ENCODE assay signal across 23 cellular contexts in genomic region chr15:64029633-64030032, GRCh38. TPM values are rescaled to one million over a fixed set of nuclear protein-coding genes. Genes with fewer than 3 reads are reported as not detected.
DNase-seq lines count a peak whose midpoint lies in the region; ATAC-seq lines count a peak whose summit lies in the region.
"Had no signal": no experiment of that assay in that cellular context is flagged by ENCODE, and none has a peak within 500 bp of the region (broad histone marks: within the 10 kb centered on the region; RNA-seq: fewer than 3 reads in every experiment).

No MANE protein-coding gene starts in this region.

- H3K9me3 Mint-ChIP-seq in activated CD4-positive, alpha-beta T cell treated with anti-CD3 and anti-CD28 coated beads for 36 hours (ENCODE audit: low read depth) = no peaks in the 10 kb centered on the region
- H3K9me3 Mint-ChIP-seq in activated naive CD8-positive, alpha-beta T cell treated with anti-CD3 and anti-CD28 coated beads, Interleukin-2, amount 10 ng/mL, durations not matched to agents 7 days and 5 days = no peaks in the 10 kb centered on the region
- H3K9me3 Mint-ChIP-seq in naive thymus-derived CD4-positive, alpha-beta T cell = peaks cover 0 to 2% (median 0%) of the 10 kb centered on the region in 11 donors
- H3K9me3 Mint-ChIP-seq in stimulated activated naive CD8-positive, alpha-beta T cell treated with anti-CD3 and anti-CD28 coated beads, Interleukin-15, amount 100 ng/mL, for 72 hours = no peaks in the 10 kb centered on the region
- H3K9me3 Mint-ChIP-seq: natural killer cell had no signal

- H3K4me3 ChIP-seq in naive thymus-derived CD4-positive, alpha-beta T cell (ENCODE audit: low read length) = no peak overlapping the region
- H3K4me3 ChIP-seq: coronary artery, K562, MG63, sigmoid colon, thyroid gland had no signal

- POLR2A ChIA-PET in activated CD4-positive, alpha-beta T cell treated with anti-CD3 and anti-CD28 coated beads for 36 hours (lab: Charles Lee) = interaction anchor here (0.6 kb wide), 1 partner anchor 268 kb away, joined by 4 read pairs; no protein-coding TSS in a partner anchor
- POLR2A ChIA-PET in activated naive CD8-positive, alpha-beta T cell treated with anti-CD3 and anti-CD28 coated beads, Interleukin-2, amount 10 ng/mL, durations not matched to agents 7 days and 5 days (lab: Charles Lee) = no interaction called here
- POLR2A ChIA-PET in naive thymus-derived CD4-positive, alpha-beta T cell (lab: Charles Lee) = no interaction called here

- no peaks in the 10 kb centered on the region for H3K36me3 ChIP-seq in naive thymus-derived CD4-positive, alpha-beta T cell (ENCODE audit: control insufficient read depth in 2 of 3, insufficient read depth in 3 of 3, low read length in 3 of 3)
- H3K36me3 ChIP-seq: brain microvascular endothelial cell, MG63, sigmoid colon, thyroid gland had no signal

- H3K27ac Mint-ChIP-seq in activated CD4-positive, alpha-beta T cell treated with anti-CD3 and anti-CD28 coated beads for 36 hours = no peak overlapping the region
- H3K27ac Mint-ChIP-seq in activated naive CD8-positive, alpha-beta T cell treated with anti-CD3 and anti-CD28 coated beads, Interleukin-2, amount 10 ng/mL, durations not matched to agents 7 days and 5 days = peak overlapping the region; percentile 20
- no peak overlapping the region for H3K27ac Mint-ChIP-seq in naive thymus-derived CD4-positive, alpha-beta T cell
- H3K27ac Mint-ChIP-seq in stimulated activated naive CD8-positive, alpha-beta T cell treated with anti-CD3 and anti-CD28 coated beads, Interleukin-15, amount 100 ng/mL, for 72 hours = no peak overlapping the region

- ATAC-seq in activated CD4-positive, alpha-beta T cell treated with anti-CD3 and anti-CD28 coated beads for 36 hours = peak; percentile 36
- ATAC-seq in activated naive CD8-positive, alpha-beta T cell treated with anti-CD3 and anti-CD28 coated beads, Interleukin-2, amount 10 ng/mL, durations not matched to agents 7 days and 5 days (ENCODE audit: low read depth) = peak; percentile 63
- peak; percentile 27 for ATAC-seq in naive thymus-derived CD4-positive, alpha-beta T cell
- peak; percentile 75 for ATAC-seq in stimulated activated naive CD8-positive, alpha-beta T cell treated with anti-CD3 and anti-CD28 coated beads, Interleukin-15, amount 100 ng/mL, for 72 hours
- ATAC-seq: HCT116, K562, left cardiac atrium had no signal

- H3K36me3 Mint-ChIP-seq in activated CD4-positive, alpha-beta T cell treated with anti-CD3 and anti-CD28 coated beads for 36 hours (ENCODE audit: low read depth) = no peaks in the 10 kb centered on the region
- H3K36me3 Mint-ChIP-seq in activated naive CD8-positive, alpha-beta T cell treated with anti-CD3 and anti-CD28 coated beads, Interleukin-2, amount 10 ng/mL, durations not matched to agents 7 days and 5 days = no peaks in the 10 kb centered on the region
- peaks cover 0 to 5% (median 0%) of the 10 kb centered on the region in 5 donors for H3K36me3 Mint-ChIP-seq in naive thymus-derived CD4-positive, alpha-beta T cell
- H3K36me3 Mint-ChIP-seq: natural killer cell had no signal

- no peak overlapping the region for H3K27ac ChIP-seq in naive thymus-derived CD4-positive, alpha-beta T cell (ENCODE audit: low read depth, low read length)
- H3K27ac ChIP-seq: 22Rv1, brain microvascular endothelial cell, coronary artery, sigmoid colon, thyroid gland had no signal

- no peaks in the 10 kb centered on the region for H3K27me3 Mint-ChIP-seq in activated CD4-positive, alpha-beta T cell treated with anti-CD3 and anti-CD28 coated beads for 36 hours
- H3K27me3 Mint-ChIP-seq in activated naive CD8-positive, alpha-beta T cell treated with anti-CD3 and anti-CD28 coated beads, Interleukin-2, amount 10 ng/mL, durations not matched to agents 7 days and 5 days = peaks cover 1% of the 10 kb centered on the region
- no peaks in the 10 kb centered on the region for H3K27me3 Mint-ChIP-seq in naive thymus-derived CD4-positive, alpha-beta T cell
- H3K27me3 Mint-ChIP-seq in stimulated activated naive CD8-positive, alpha-beta T cell treated with anti-CD3 and anti-CD28 coated beads, Interleukin-15, amount 100 ng/mL, for 72 hours = no peaks in the 10 kb centered on the region

- intact Hi-C loops in activated CD4-positive, alpha-beta T cell treated with anti-CD3 and anti-CD28 coated beads for 36 hours (cut with DNase I, micrococcal nuclease) = no loop called here
- intact Hi-C loops in naive thymus-derived CD4-positive, alpha-beta T cell (cut with micrococcal nuclease) = no loop called here

- no peaks in the 10 kb centered on the region for H3K9me3 ChIP-seq in naive thymus-derived CD4-positive, alpha-beta T cell (ENCODE audit: control insufficient read depth in 2 of 3, low read length in 3 of 3)
- H3K9me3 ChIP-seq: MG63, sigmoid colon, thyroid gland had no signal

- no peaks in the 10 kb centered on the region for H3K27me3 ChIP-seq in naive thymus-derived CD4-positive, alpha-beta T cell (ENCODE audit: control insufficient read depth in 2 of 2, insufficient read depth in 2 of 2, low read length in 2 of 2)
- H3K27me3 ChIP-seq: brain microvascular endothelial cell, MG63, sigmoid colon, thyroid gland had no signal

- no peak for DNase-seq in activated CD4-positive, alpha-beta T cell treated with anti-CD3 and anti-CD28 coated beads for 36 hours
- DNase-seq in activated CD4-positive, alpha-beta T cell treated with anti-CD3 and anti-CD28 coated beads for 4 hours = no peak
- DNase-seq in activated naive CD8-positive, alpha-beta T cell treated with anti-CD3 and anti-CD28 coated beads, Interleukin-2, amount 10 ng/mL, durations not matched to agents 7 days and 5 days = no peak
- no peak for DNase-seq in naive thymus-derived CD4-positive, alpha-beta T cell
- no peak for DNase-seq in stimulated activated naive CD8-positive, alpha-beta T cell treated with anti-CD3 and anti-CD28 coated beads, Interleukin-15, amount 100 ng/mL, for 72 hours
- DNase-seq in NCI-H146 treated with DMSO at 0.1 percent for 48 hours (lab: John Stamatoyannopoulos, UW; ENCODE audit: unreplicated experiment) (no peak), RPMI8226 (no peak)
- DNase-seq in effector CD8-positive, alpha-beta T cell (lab: John Stamatoyannopoulos, UW) = no peak
- DNase-seq: brain microvascular endothelial cell, GF-D8, left cardiac atrium, mesendoderm, MG63, natural killer cell, NCI-H1417 treated with DMSO at 0.1 percent for 48 hours, NCI-H526, sigmoid colon, T1000, thyroid gland had no signal

- no peak overlapping the region for H3K4me3 Mint-ChIP-seq in activated CD4-positive, alpha-beta T cell treated with anti-CD3 and anti-CD28 coated beads for 36 hours
- no peak overlapping the region for H3K4me3 Mint-ChIP-seq in activated naive CD8-positive, alpha-beta T cell treated with anti-CD3 and anti-CD28 coated beads, Interleukin-2, amount 10 ng/mL, durations not matched to agents 7 days and 5 days
- no peak overlapping the region for H3K4me3 Mint-ChIP-seq in naive thymus-derived CD4-positive, alpha-beta T cell
- peak overlapping the region in 1 of 2 donors; percentile 19 for H3K4me3 Mint-ChIP-seq in stimulated activated naive CD8-positive, alpha-beta T cell treated with anti-CD3 and anti-CD28 coated beads, Interleukin-15, amount 100 ng/mL, for 72 hours
- H3K4me3 Mint-ChIP-seq: natural killer cell had no signal

- CTCF ChIA-PET in activated CD4-positive, alpha-beta T cell treated with anti-CD3 and anti-CD28 coated beads for 36 hours (lab: Charles Lee) = interaction anchor here (1.3 to 2.1 kb wide), 2 partner anchors 125 to 277 kb away, joined by 5 to 7 read pairs; no protein-coding TSS in a partner anchor
- CTCF ChIA-PET in naive thymus-derived CD4-positive, alpha-beta T cell (lab: Charles Lee) = no interaction called here

- H3K4me1 ChIP-seq in naive thymus-derived CD4-positive, alpha-beta T cell (ENCODE audit: control insufficient read depth in 2 of 2, insufficient read depth in 2 of 2, low read length in 2 of 2) = peaks cover 0 to 10% of the 10 kb centered on the region in 2 donors

- peaks cover 5% of the 10 kb centered on the region for H3K4me1 Mint-ChIP-seq in activated CD4-positive, alpha-beta T cell treated with anti-CD3 and anti-CD28 coated beads for 36 hours
- peaks cover 21% of the 10 kb centered on the region for H3K4me1 Mint-ChIP-seq in activated naive CD8-positive, alpha-beta T cell treated with anti-CD3 and anti-CD28 coated beads, Interleukin-2, amount 10 ng/mL, durations not matched to agents 7 days and 5 days
- H3K4me1 Mint-ChIP-seq in naive thymus-derived CD4-positive, alpha-beta T cell = peaks cover 4 to 20% (median 7%) of the 10 kb centered on the region in 7 donors
- H3K4me1 Mint-ChIP-seq in stimulated activated naive CD8-positive, alpha-beta T cell treated with anti-CD3 and anti-CD28 coated beads, Interleukin-15, amount 100 ng/mL, for 72 hours = peaks cover 30% of the 10 kb centered on the region

RNA-seq across cellular contexts. Expression of gene DAPK2, which starts 16.7 kb away (rescaled TPM):
- total RNA-seq in activated CD4-positive, alpha-beta T cell treated with anti-CD3 and anti-CD28 coated beads for 36 hours = 1 to 10 TPM; 1.0 to 1.3 TPM
- total RNA-seq in activated naive CD8-positive, alpha-beta T cell treated with anti-CD3 and anti-CD28 coated beads, Interleukin-2, amount 10 ng/mL, durations not matched to agents 7 days and 5 days = 10 to 100 TPM; 13.4 to 17.6 TPM
- total RNA-seq in naive thymus-derived CD4-positive, alpha-beta T cell = 1 to 10 TPM in 3 of 5 experiments, under 1 TPM in 1, not detected in 1; 0.46 to 9.3 (median 4.2) TPM
- polyA plus RNA-seq in naive thymus-derived CD4-positive, alpha-beta T cell = not detected
